Comparison of ENCODE assay signal across 8 cellular contexts in genomic region chr1:229507502-229507901, GRCh38. TPM values are rescaled to one million over a fixed set of nuclear protein-coding genes. Genes with fewer than 3 reads are reported as not detected.
DNase-seq lines count a peak whose midpoint lies in the region; ATAC-seq and TF ChIP-seq lines count a peak whose summit lies in the region.

No MANE protein-coding gene starts in this region.

- H3K27ac ChIP-seq in layer of hippocampus (ENCODE audit: low read depth, low read length) (peak overlapping the region; percentile 86), tibial nerve (peak overlapping the region; percentile 94 to 98 (median 97))

- H3K27ac Mint-ChIP-seq in activated naive CD4-positive, alpha-beta T cell treated with anti-CD3 and anti-CD28 coated beads, Interleukin-2, amount 50 U/mL, for 72 hours, result peak overlapping the region; percentile 85 to 94

- in situ Hi-C loops in HAP-1 (cut with MboI; ENCODE audit: low sequenced_read_pairs), result no loop called here

- TF ChIP-seq EP300 in tibial nerve (IDR thresholded peaks at IDR 0.05), result no peak

- no peak for ATAC-seq in activated naive CD4-positive, alpha-beta T cell treated with anti-CD3 and anti-CD28 coated beads, Interleukin-2, amount 50 U/mL, for 72 hours
- ATAC-seq in GM19351 (IDR thresholded peaks at IDR 0.05; ENCODE audit: unreplicated experiment), result no peak

- no peak for TF ChIP-seq CTCF in BE2C (IDR thresholded peaks at IDR 0.05; ENCODE audit: low read depth, low read length)
- TF ChIP-seq CTCF in tibial nerve (IDR thresholded peaks at IDR 0.05), result no peak

- no peak for TF ChIP-seq POLR2A in tibial nerve (IDR thresholded peaks at IDR 0.05)

- no peaks in the 10 kb centered on the region for H3K9me3 Mint-ChIP-seq in activated naive CD4-positive, alpha-beta T cell treated with anti-CD3 and anti-CD28 coated beads, Interleukin-2, amount 50 U/mL, for 72 hours

- H3K4me3 ChIP-seq in BE2C (ENCODE audit: low read depth, low read length) (peak overlapping the region; percentile 94), HAP-1 (peak overlapping the region; percentile 97), tibial nerve (peak overlapping the region; percentile 66 to 98 (median 94))

- H3K36me3 ChIP-seq in BE2C (peaks cover 9% of the 10 kb centered on the region), HAP-1 (replicated peaks) (peaks cover 2% of the 10 kb centered on the region; the same call in 1 of the 2 replicates), tibial nerve (peaks cover 0 to 24% (median 0%) of the 10 kb centered on the region in 3 donors)

- no peaks in the 10 kb centered on the region for H3K9me3 ChIP-seq in BE2C
- H3K9me3 ChIP-seq in HAP-1, result no peaks in the 10 kb centered on the region
- no peaks in the 10 kb centered on the region for H3K9me3 ChIP-seq in tibial nerve

- H3K27me3 ChIP-seq in BE2C (no peaks in the 10 kb centered on the region), HAP-1 (ENCODE audit: low read depth) (no peaks in the 10 kb centered on the region), layer of hippocampus (ENCODE audit: control insufficient read depth, insufficient read depth, low read length) (no peaks in the 10 kb centered on the region), tibial nerve (no peaks in the 10 kb centered on the region)

- H3K36me3 Mint-ChIP-seq in activated naive CD4-positive, alpha-beta T cell treated with anti-CD3 and anti-CD28 coated beads, Interleukin-2, amount 50 U/mL, for 72 hours, result peaks cover 7 to 11% of the 10 kb centered on the region in 2 donors

- WGBS in tibial nerve, 2 donors, result 6 to 9% methylated on average over 5 of the region's 5 CpGs

- no peak for DNase-seq in BE2C
- no peak for DNase-seq in HAP-1 (ENCODE audit: low spot score in 2 of 2)
- no peak for DNase-seq in activated naive CD4-positive, alpha-beta T cell treated with anti-CD3 and anti-CD28 coated beads, Interleukin-2, amount 50 U/mL, for 72 hours (ENCODE audit: low spot score in 2 of 2)
- DNase-seq in tibial nerve (ENCODE audit: low spot score in 2 of 2), result no peak
- DNase-seq in T-helper 9 cell, result no peak
- DNase-seq in HCEC 1CT, result no peak

- H3K4me1 ChIP-seq in BE2C, result no peaks in the 10 kb centered on the region
- peaks cover 9% of the 10 kb centered on the region for H3K4me1 ChIP-seq in HAP-1
- H3K4me1 ChIP-seq in tibial nerve, result peaks cover 0 to 32% (median 9%) of the 10 kb centered on the region in 4 donors

RNA-seq across cellular contexts. Expression of gene NUP133, which starts 0.6 kb away (rescaled TPM):
- 19.5 TPM for polyA plus RNA-seq in BE2C (2012; ENCODE audit: insufficient read depth, insufficient read length, low read depth)
- 10 to 100 TPM; 52.7 to 55.7 TPM for total RNA-seq in activated naive CD4-positive, alpha-beta T cell treated with anti-CD3 and anti-CD28 coated beads, Interleukin-2, amount 50 U/mL, for 72 hours
- total RNA-seq in tibial nerve, result 10 to 100 TPM; 24.9 to 56.1 (median 43.2) TPM

RNA-seq across cellular contexts. Expression of gene ABCB10, which starts 51.0 kb away (rescaled TPM):
- 5.7 TPM for polyA plus RNA-seq in BE2C (2012; ENCODE audit: insufficient read depth, insufficient read length, low read depth)
- 10 to 100 TPM; 17.4 to 39.3 TPM for total RNA-seq in activated naive CD4-positive, alpha-beta T cell treated with anti-CD3 and anti-CD28 coated beads, Interleukin-2, amount 50 U/mL, for 72 hours
- 10 to 100 TPM; 24.7 to 39.1 (median 27.2) TPM for total RNA-seq in tibial nerve
